In genomic region chr6:131948221-131948661, GRCh38 we compare ENCODE assay signal across 1 cellular context.
A peak's percentile ranks its signal among the peaks of the same experiment; 100 is the strongest.
TF ChIP-seq lines count a peak whose summit lies in the region.

No MANE protein-coding gene starts in this region.

TF ChIP-seq in HepG2, 621 proteins besides CTCF, POLR2A, EP300 and RAD21 (continued from another document and continues in another):
- TF ChIP-seq, protein P1, sequence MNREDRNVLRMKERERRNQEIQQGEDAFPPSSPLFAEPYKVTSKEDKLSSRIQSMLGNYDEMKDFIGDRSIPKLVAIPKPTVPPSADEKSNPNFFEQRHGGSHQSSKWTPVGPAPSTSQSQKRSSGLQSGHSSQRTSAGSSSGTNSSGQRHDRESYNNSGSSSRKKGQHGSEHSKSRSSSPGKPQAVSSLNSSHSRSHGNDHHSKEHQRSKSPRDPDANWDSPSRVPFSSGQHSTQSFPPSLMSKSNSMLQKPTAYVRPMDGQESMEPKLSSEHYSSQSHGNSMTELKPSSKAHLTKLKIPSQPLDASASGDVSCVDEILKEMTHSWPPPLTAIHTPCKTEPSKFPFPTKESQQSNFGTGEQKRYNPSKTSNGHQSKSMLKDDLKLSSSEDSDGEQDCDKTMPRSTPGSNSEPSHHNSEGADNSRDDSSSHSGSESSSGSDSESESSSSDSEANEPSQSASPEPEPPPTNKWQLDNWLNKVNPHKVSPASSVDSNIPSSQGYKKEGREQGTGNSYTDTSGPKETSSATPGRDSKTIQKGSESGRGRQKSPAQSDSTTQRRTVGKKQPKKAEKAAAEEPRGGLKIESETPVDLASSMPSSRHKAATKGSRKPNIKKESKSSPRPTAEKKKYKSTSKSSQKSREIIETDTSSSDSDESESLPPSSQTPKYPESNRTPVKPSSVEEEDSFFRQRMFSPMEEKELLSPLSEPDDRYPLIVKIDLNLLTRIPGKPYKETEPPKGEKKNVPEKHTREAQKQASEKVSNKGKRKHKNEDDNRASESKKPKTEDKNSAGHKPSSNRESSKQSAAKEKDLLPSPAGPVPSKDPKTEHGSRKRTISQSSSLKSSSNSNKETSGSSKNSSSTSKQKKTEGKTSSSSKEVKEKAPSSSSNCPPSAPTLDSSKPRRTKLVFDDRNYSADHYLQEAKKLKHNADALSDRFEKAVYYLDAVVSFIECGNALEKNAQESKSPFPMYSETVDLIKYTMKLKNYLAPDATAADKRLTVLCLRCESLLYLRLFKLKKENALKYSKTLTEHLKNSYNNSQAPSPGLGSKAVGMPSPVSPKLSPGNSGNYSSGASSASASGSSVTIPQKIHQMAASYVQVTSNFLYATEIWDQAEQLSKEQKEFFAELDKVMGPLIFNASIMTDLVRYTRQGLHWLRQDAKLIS (CRISPR knock-in tag; IDR thresholded peaks at IDR 0.05) = peak; percentile 33; the same call in 1 of the 2 replicates
- 0 out of 2 replicates have a peak, but pooled peaks have one; percentile 4 for TF ChIP-seq MLXIP (CRISPR knock-in tag; IDR thresholded peaks at IDR 0.05; ENCODE audit: borderline replicate concordance)
- TF ChIP-seq MATR3 (CRISPR knock-in tag; IDR thresholded peaks at IDR 0.05) = no peak
- TF ChIP-seq JARID2 (CRISPR knock-in tag; IDR thresholded peaks at IDR 0.05; ENCODE audit: insufficient replicate concordance) = no peak
- TF ChIP-seq, protein P2, sequence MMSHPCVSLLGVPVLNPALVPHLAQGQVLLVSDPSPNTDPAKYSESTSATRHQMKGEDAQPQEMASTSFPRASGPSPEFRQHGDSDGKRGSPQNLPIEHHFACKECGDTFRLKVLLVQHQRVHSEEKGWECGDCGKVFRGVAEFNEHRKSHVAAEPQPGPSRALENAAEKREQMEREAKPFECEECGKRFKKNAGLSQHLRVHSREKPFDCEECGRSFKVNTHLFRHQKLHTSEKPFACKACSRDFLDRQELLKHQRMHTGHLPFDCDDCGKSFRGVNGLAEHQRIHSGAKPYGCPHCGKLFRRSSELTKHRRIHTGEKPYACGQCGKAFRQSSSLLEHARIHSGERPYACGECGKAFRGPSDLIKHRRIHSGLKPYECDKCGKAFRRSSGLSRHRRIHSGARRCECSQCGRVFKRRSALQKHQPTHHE (CRISPR knock-in tag; IDR thresholded peaks at IDR 0.05; ENCODE audit: borderline replicate concordance) = no peak
- no peak for TF ChIP-seq ZNF639 (CRISPR knock-in tag; conservative IDR thresholded peaks at IDR 0.05)
- no peak for TF ChIP-seq ETV6 (CRISPR knock-in tag; conservative IDR thresholded peaks at IDR 0.05)
- TF ChIP-seq, protein P3, sequence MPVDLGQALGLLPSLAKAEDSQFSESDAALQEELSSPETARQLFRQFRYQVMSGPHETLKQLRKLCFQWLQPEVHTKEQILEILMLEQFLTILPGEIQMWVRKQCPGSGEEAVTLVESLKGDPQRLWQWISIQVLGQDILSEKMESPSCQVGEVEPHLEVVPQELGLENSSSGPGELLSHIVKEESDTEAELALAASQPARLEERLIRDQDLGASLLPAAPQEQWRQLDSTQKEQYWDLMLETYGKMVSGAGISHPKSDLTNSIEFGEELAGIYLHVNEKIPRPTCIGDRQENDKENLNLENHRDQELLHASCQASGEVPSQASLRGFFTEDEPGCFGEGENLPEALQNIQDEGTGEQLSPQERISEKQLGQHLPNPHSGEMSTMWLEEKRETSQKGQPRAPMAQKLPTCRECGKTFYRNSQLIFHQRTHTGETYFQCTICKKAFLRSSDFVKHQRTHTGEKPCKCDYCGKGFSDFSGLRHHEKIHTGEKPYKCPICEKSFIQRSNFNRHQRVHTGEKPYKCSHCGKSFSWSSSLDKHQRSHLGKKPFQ (CRISPR knock-in tag; IDR thresholded peaks at IDR 0.05; ENCODE audit: insufficient replicate concordance) = peak; percentile 43
- TF ChIP-seq RFX1 (IDR thresholded peaks at IDR 0.05) = no peak
- TF ChIP-seq CSRNP2 (CRISPR knock-in tag; conservative IDR thresholded peaks at IDR 0.05; ENCODE audit: low read depth) = no peak
- TF ChIP-seq SNAPC2 (CRISPR knock-in tag; IDR thresholded peaks at IDR 0.05) = 0 out of 2 replicates have a peak, but pooled peaks have one; percentile 10
- no peak for TF ChIP-seq ZNF382 (CRISPR knock-in tag; IDR thresholded peaks at IDR 0.05; ENCODE audit: borderline replicate concordance)
- TF ChIP-seq ZFP1 (CRISPR knock-in tag; IDR thresholded peaks at IDR 0.05) = peak; percentile 24
- no peak for TF ChIP-seq RNF219 (CRISPR knock-in tag; IDR thresholded peaks at IDR 0.05)
- TF ChIP-seq AGO1 (IDR thresholded peaks at IDR 0.05; ENCODE audit: low read depth, low read length, poor library complexity, severe bottlenecking) = peak; percentile 87
- TF ChIP-seq IKZF4 (CRISPR knock-in tag; IDR thresholded peaks at IDR 0.05; ENCODE audit: borderline replicate concordance, low read depth, not compliant biosample characterization) = no peak
- TF ChIP-seq DNMT1 (CRISPR knock-in tag; IDR thresholded peaks at IDR 0.05) = no peak
- no peak; the same call in 1 of the 2 replicates for TF ChIP-seq MBD4 (IDR thresholded peaks at IDR 0.05; ENCODE audit: borderline replicate concordance, low read length)
- TF ChIP-seq ZNF674 (CRISPR knock-in tag; IDR thresholded peaks at IDR 0.05; ENCODE audit: low read depth) = no peak
- TF ChIP-seq DRAP1 (CRISPR knock-in tag; IDR thresholded peaks at IDR 0.05) = no peak
- TF ChIP-seq, protein P4, sequence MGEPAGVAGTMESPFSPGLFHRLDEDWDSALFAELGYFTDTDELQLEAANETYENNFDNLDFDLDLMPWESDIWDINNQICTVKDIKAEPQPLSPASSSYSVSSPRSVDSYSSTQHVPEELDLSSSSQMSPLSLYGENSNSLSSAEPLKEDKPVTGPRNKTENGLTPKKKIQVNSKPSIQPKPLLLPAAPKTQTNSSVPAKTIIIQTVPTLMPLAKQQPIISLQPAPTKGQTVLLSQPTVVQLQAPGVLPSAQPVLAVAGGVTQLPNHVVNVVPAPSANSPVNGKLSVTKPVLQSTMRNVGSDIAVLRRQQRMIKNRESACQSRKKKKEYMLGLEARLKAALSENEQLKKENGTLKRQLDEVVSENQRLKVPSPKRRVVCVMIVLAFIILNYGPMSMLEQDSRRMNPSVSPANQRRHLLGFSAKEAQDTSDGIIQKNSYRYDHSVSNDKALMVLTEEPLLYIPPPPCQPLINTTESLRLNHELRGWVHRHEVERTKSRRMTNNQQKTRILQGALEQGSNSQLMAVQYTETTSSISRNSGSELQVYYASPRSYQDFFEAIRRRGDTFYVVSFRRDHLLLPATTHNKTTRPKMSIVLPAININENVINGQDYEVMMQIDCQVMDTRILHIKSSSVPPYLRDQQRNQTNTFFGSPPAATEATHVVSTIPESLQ (CRISPR knock-in tag; conservative IDR thresholded peaks at IDR 0.05) = no peak
- TF ChIP-seq ZBTB1 (CRISPR knock-in tag; IDR thresholded peaks at IDR 0.05; ENCODE audit: borderline replicate concordance) = no peak
- TF ChIP-seq ARHGAP35 (CRISPR knock-in tag; IDR thresholded peaks at IDR 0.05; ENCODE audit: borderline replicate concordance) = no peak
- TF ChIP-seq RARA (CRISPR knock-in tag; IDR thresholded peaks at IDR 0.05) = peak; percentile 15; the same call in 1 of the 2 replicates
- TF ChIP-seq, protein P5, sequence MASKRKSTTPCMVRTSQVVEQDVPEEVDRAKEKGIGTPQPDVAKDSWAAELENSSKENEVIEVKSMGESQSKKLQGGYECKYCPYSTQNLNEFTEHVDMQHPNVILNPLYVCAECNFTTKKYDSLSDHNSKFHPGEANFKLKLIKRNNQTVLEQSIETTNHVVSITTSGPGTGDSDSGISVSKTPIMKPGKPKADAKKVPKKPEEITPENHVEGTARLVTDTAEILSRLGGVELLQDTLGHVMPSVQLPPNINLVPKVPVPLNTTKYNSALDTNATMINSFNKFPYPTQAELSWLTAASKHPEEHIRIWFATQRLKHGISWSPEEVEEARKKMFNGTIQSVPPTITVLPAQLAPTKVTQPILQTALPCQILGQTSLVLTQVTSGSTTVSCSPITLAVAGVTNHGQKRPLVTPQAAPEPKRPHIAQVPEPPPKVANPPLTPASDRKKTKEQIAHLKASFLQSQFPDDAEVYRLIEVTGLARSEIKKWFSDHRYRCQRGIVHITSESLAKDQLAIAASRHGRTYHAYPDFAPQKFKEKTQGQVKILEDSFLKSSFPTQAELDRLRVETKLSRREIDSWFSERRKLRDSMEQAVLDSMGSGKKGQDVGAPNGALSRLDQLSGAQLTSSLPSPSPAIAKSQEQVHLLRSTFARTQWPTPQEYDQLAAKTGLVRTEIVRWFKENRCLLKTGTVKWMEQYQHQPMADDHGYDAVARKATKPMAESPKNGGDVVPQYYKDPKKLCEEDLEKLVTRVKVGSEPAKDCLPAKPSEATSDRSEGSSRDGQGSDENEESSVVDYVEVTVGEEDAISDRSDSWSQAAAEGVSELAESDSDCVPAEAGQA (IDR thresholded peaks at IDR 0.05; ENCODE audit: low read depth) = no peak
- TF ChIP-seq, protein P5 (CRISPR knock-in tag; IDR thresholded peaks at IDR 0.05; ENCODE audit: borderline replicate concordance) = no peak
- no peak for TF ChIP-seq ZNF550 (CRISPR knock-in tag; IDR thresholded peaks at IDR 0.05; ENCODE audit: borderline replicate concordance)
- TF ChIP-seq NFE2L1 (CRISPR knock-in tag; IDR thresholded peaks at IDR 0.05; ENCODE audit: borderline replicate concordance) = no peak
- TF ChIP-seq, protein P6, sequence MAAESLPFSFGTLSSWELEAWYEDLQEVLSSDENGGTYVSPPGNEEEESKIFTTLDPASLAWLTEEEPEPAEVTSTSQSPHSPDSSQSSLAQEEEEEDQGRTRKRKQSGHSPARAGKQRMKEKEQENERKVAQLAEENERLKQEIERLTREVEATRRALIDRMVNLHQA (CRISPR knock-in tag; IDR thresholded peaks at IDR 0.05) = no peak
- TF ChIP-seq EHMT2 (IDR thresholded peaks at IDR 0.05; ENCODE audit: borderline replicate concordance, low read depth, low read length) = no peak
